Comparison of ENCODE assay signal across 12 cellular contexts in the genomic region with DNA sequence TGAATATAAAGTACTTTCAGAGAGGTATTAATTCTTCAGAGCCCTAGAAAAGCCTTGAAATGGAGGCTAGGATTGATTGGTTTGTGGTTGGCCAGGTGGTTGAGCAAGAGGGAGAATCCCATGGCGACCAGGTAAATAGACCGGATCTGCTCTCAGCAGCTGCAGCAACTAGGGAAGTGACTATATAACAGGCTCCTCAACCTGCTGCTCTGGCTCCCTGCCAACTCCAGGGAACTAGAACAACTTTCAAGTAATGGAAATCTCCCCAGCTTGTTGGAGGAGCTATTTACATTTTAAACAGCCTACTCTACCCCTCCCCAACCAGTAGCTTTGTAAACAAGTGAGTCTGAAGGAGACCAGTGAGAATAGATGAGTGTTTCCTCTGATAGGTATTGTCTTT.
DNase-seq lines count a peak whose midpoint lies in the region; ATAC-seq, FAIRE-seq and TF ChIP-seq lines count a peak whose summit lies in the region.
"Had no signal": no experiment of that assay in that cellular context is flagged by ENCODE, and none has a peak within 500 bp of the region (broad histone marks: within the 10 kb centered on the region; RNA-seq: fewer than 3 reads in every experiment).

No MANE protein-coding gene starts in this region.

- no peak overlapping the region for H4K8ac ChIP-seq in H1 (ENCODE audit: extremely low read depth, insufficient read depth, low read length)

- H4K91ac ChIP-seq in H1 (replicated peaks; ENCODE audit: insufficient read length, low read length) = no peak overlapping the region

- H3K27me3 ChIP-seq in mammary epithelial cell (ENCODE audit: insufficient read depth, low read length) (no peaks in the 10 kb centered on the region), H1 (replicated peaks in 1 of 4; ENCODE audit: control insufficient read depth in 3 of 4, extremely low read depth in 1 of 4, insufficient read depth in 3 of 4, low read length in 3 of 4) (no peaks in the 10 kb centered on the region)

- dilution Hi-C loops in mammary epithelial cell (cut with HindIII; ENCODE audit: low sequenced_read_pairs) = no loop called here

- H2AK5ac ChIP-seq in H1 (ENCODE audit: low read depth, low read length) = no peak overlapping the region

- TF ChIP-seq CTCF in MCF 10A (IDR thresholded peaks at IDR 0.05; ENCODE audit: unreplicated experiment) (no peak), mammary epithelial cell (conservative IDR thresholded peaks at IDR 0.05 in 1 of 2, IDR thresholded peaks at IDR 0.05 in 1 of 2; ENCODE audit: extremely low read depth in 1 of 2, insufficient read depth in 1 of 2, low read depth in 1 of 2, low read length in 2 of 2) (no peak), H1 (IDR thresholded peaks at IDR 0.05; ENCODE audit: control extremely low read depth in 1 of 3, insufficient read depth in 1 of 3, low read depth in 1 of 3, low read length in 3 of 3) (no peak)

- no peak overlapping the region for H3K14ac ChIP-seq in H1 (ENCODE audit: insufficient read length)

- H3K4me3 Mint-ChIP-seq in MCF 10A (ENCODE audit: unreplicated experiment) = no peak overlapping the region
- H3K4me3 Mint-ChIP-seq: central memory CD8-positive, alpha-beta T cell had no signal

- no peak overlapping the region for H2BK15ac ChIP-seq in H1 (ENCODE audit: low read length)

- intact Hi-C loops in MCF 10A (cut with micrococcal nuclease) (no loop called here), mammary epithelial cell (cut with micrococcal nuclease) (no loop called here)

- 0% methylated on average over 2 of the region's 2 CpGs for WGBS in mammary epithelial cell (ENCODE audit: low coverage, missing lambda C conversion rate)
- 10% methylated on average over 2 of the region's 2 CpGs; no CpG with 5 or more reads in 1 of the 2 experiments for WGBS in H1 (ENCODE audit: extremely low coverage in 1 of 2, insufficient coverage in 1 of 2, insufficient read length in 1 of 2, insufficient replicate concordance in 2 of 2, low coverage in 1 of 2, low lambda C conversion rate in 2 of 2, missing lambda C conversion rate in 1 of 2), 2 experiments

- no peak overlapping the region for H2BK12ac ChIP-seq in H1 (ENCODE audit: low read depth, low read length)

- H3K4me1 ChIP-seq in mammary epithelial cell (ENCODE audit: insufficient read depth, low read length) (no peaks in the 10 kb centered on the region), H1 (replicated peaks in 1 of 4; ENCODE audit: control insufficient read depth in 3 of 4, insufficient read depth in 4 of 4, low read length in 3 of 4) (peaks cover 0 to 10% (median 6%) of the 10 kb centered on the region in 4 experiments; a peak in 5 of 7 replicates)

- H3K4me2 ChIP-seq in mammary epithelial cell (ENCODE audit: insufficient read depth, low read depth, low read length) = no peak overlapping the region
- peak overlapping the region; percentile 1 to 47; a peak in 2 of 4 replicates for H3K4me2 ChIP-seq in H1 (ENCODE audit: insufficient read depth in 1 of 2, low read depth in 2 of 2, low read length in 2 of 2)
- H3K4me2 ChIP-seq: SK-N-SH had no signal

- no peaks in the 10 kb centered on the region for H3K27me3 Mint-ChIP-seq in MCF 10A (ENCODE audit: insufficient read depth, unreplicated experiment)
- H3K27me3 Mint-ChIP-seq: central memory CD8-positive, alpha-beta T cell had no signal

- no peaks in the 10 kb centered on the region for H3K4me1 Mint-ChIP-seq in MCF 10A (ENCODE audit: insufficient read depth, unreplicated experiment)
- H3K4me1 Mint-ChIP-seq: central memory CD8-positive, alpha-beta T cell had no signal

- H3K18ac ChIP-seq in H1 (ENCODE audit: extremely low read depth, low read length) = no peak overlapping the region

- H3K9me3 Mint-ChIP-seq in MCF 10A (ENCODE audit: unreplicated experiment) = peaks cover 9% of the 10 kb centered on the region

- H3K23me2 ChIP-seq in H1 (ENCODE audit: low read depth, low read length) = no peaks in the 10 kb centered on the region

- TF ChIP-seq POLR2A in H1 (IDR thresholded peaks at IDR 0.05; ENCODE audit: control extremely low read depth in 1 of 2, low read depth in 2 of 2, low read length in 2 of 2) = no peak

- H3K4ac ChIP-seq in H1 (replicated peaks; ENCODE audit: insufficient read length, low read depth, low read length) = no peak overlapping the region

- no peak overlapping the region for H4K5ac ChIP-seq in H1 (ENCODE audit: insufficient read length, low read depth, low read length)

- POLR2A ChIA-PET in MCF 10A (lab: Yijun Ruan, JAX) = interaction anchor here (0.6 kb wide), 1 partner anchor 1044 kb away, joined by 4 read pairs; no protein-coding TSS in a partner anchor
- POLR2A ChIA-PET in H1 (lab: Charles Lee; ENCODE audit: partially characterized antibody) = no interaction called here

- H2AFZ ChIP-seq in mammary epithelial cell (ENCODE audit: low read depth, low read length) = no peak overlapping the region
- no peak overlapping the region for H2AFZ ChIP-seq in H1 (ENCODE audit: low read length)

- H2BK20ac ChIP-seq in H1 (ENCODE audit: low read length) = no peak overlapping the region

- H3K23ac ChIP-seq in H1 (ENCODE audit: insufficient read length) = no peak overlapping the region

- peak; percentile 10 to 93; a peak in 2 of 3 replicates for TF ChIP-seq EP300 in H1 (IDR thresholded peaks at IDR 0.05; ENCODE audit: borderline replicate concordance in 1 of 2, low read depth in 2 of 2, low read length in 2 of 2)

- in situ Hi-C loops in mammary epithelial cell (cut with MboI; ENCODE audit: low sequenced_read_pairs in 2 of 2) = no loop called here

- H3K9ac ChIP-seq in mammary epithelial cell (ENCODE audit: insufficient read depth, low read length) (no peak overlapping the region), H1 (replicated peaks in 1 of 4; ENCODE audit: extremely low read depth in 1 of 4, low read depth in 3 of 4, low read length in 3 of 4) (no peak overlapping the region)
- H3K9ac ChIP-seq: SK-N-SH had no signal

- H3K27ac ChIP-seq in mammary epithelial cell (ENCODE audit: insufficient read depth, low read depth, low read length) (no peak overlapping the region), H1 (ENCODE audit: low read depth, low read length) (peak overlapping the region; percentile 88)

- no peak for ATAC-seq in GM21576 (IDR thresholded peaks at IDR 0.05; ENCODE audit: unreplicated experiment)
- ATAC-seq: sciatic nerve had no signal

- no peak overlapping the region for H2BK120ac ChIP-seq in H1 (replicated peaks; ENCODE audit: low read depth, low read length)

- CTCF ChIA-PET in MCF 10A (lab: Yijun Ruan, JAX) = interaction anchor here (0.8 kb wide), 2 partner anchors 18 to 29 kb away, joined by 3 read pairs; no protein-coding TSS in a partner anchor
- CTCF ChIA-PET in mammary epithelial cell (lab: Charles Lee; ENCODE audit: low non-redundant PET) = no interaction called here
- CTCF ChIA-PET in H1 (lab: Charles Lee; ENCODE audit: partially characterized antibody) = interaction anchor here (0.8 kb wide), 1 partner anchor 289 kb away, joined by 3 read pairs; no protein-coding TSS in a partner anchor

- no peak overlapping the region for H3K56ac ChIP-seq in H1 (replicated peaks; ENCODE audit: insufficient read length, low read depth, low read length)

- no peaks in the 10 kb centered on the region for H3K36me3 Mint-ChIP-seq in MCF 10A (ENCODE audit: insufficient read depth, unreplicated experiment)

- H3K9me3 ChIP-seq in mammary epithelial cell (replicated peaks; ENCODE audit: insufficient read depth, low read length) = peaks cover 11% of the 10 kb centered on the region
- H3K9me3 ChIP-seq in H1 (ENCODE audit: insufficient read depth in 2 of 2, low read depth in 1 of 2, low read length in 1 of 2) = peaks cover 5 to 7% of the 10 kb centered on the region in 2 experiments; a peak in 2 of 4 replicates
- H3K9me3 ChIP-seq: SK-N-SH had no signal

- H3K4me3 ChIP-seq in mammary epithelial cell (replicated peaks in 1 of 3; ENCODE audit: insufficient read depth in 1 of 3, low read depth in 2 of 3, low read length in 3 of 3) (no peak overlapping the region), H1 (ENCODE audit: extremely low read depth in 1 of 4, insufficient read depth in 2 of 4, low read depth in 3 of 4, low read length in 4 of 4) (no peak overlapping the region)

- H3K79me2 ChIP-seq in mammary epithelial cell (ENCODE audit: insufficient read depth, low read length) (no peaks in the 10 kb centered on the region), H1 (ENCODE audit: control insufficient read depth in 1 of 2, insufficient read depth in 2 of 2, low read length in 2 of 2) (no peaks in the 10 kb centered on the region)

- H3K79me1 ChIP-seq in H1 (ENCODE audit: low read depth, low read length) = no peaks in the 10 kb centered on the region

- H3K27ac Mint-ChIP-seq in MCF 10A (ENCODE audit: low read depth, unreplicated experiment) = no peak overlapping the region

- no peaks in the 10 kb centered on the region for H4K20me1 ChIP-seq in mammary epithelial cell (ENCODE audit: insufficient read depth, low read length)
- no peaks in the 10 kb centered on the region for H4K20me1 ChIP-seq in H1 (replicated peaks in 1 of 2; ENCODE audit: control insufficient read depth in 1 of 2, insufficient read depth in 2 of 2, low read length in 2 of 2)

- TF ChIP-seq RAD21 in H1 (IDR thresholded peaks at IDR 0.05 in 1 of 2, conservative IDR thresholded peaks at IDR 0.05 in 1 of 2; ENCODE audit: low read depth in 2 of 2, low read length in 2 of 2) = peak; percentile 8 to 12; a peak in 2 of 4 replicates

- no TSS peak for BruUV-seq in MCF 10A (replicated peaks; lab: Mats Ljungman, UMichigan)
- no TSS peak for BruUV-seq in mammary epithelial cell (replicated peaks; lab: Mats Ljungman, UMichigan)

- H3K36me3 ChIP-seq in mammary epithelial cell (ENCODE audit: insufficient read depth, low read length) = no peaks in the 10 kb centered on the region
- H3K36me3 ChIP-seq in H1 (ENCODE audit: control insufficient read depth in 2 of 4, insufficient read depth in 4 of 4, low read length in 3 of 4) = no peaks in the 10 kb centered on the region

- DNase-seq in MCF 10A (ENCODE audit: unreplicated experiment) (peak; percentile 48), mammary epithelial cell (no peak), NCI-H2196 treated with DMSO at 0.1 percent for 48 hours (lab: John Stamatoyannopoulos, UW; ENCODE audit: unreplicated experiment) (peak; percentile 63), H1 (ENCODE audit: low read depth in 1 of 2, low spot score in 2 of 2) (peak; percentile 63 to 88), GM03348 (ENCODE audit: low spot score) (no peak), inferior parietal cortex (ENCODE audit: extremely low spot score) (no peak), activated T-cell treated with anti-CD3 and anti-CD28 coated beads for 4 hours (no peak)
- DNase-seq: activated CD4-positive, alpha-beta T cell treated with anti-CD3 and anti-CD28 coated beads for 1 hour; SK-N-SH had no signal

- peak; percentile 95 for FAIRE-seq in H1 (lab: Jason Lieb, UNC)

- 0 out of 2 replicates have a peak overlapping the region, but pooled peaks have one; percentile 54 for H2BK5ac ChIP-seq in H1 (ENCODE audit: low read depth, low read length)

TF ChIP-seq in H1, 55 proteins besides CTCF, POLR2A, EP300 and RAD21 (continues in another document):
- no peak for TF ChIP-seq BRCA1 (IDR thresholded peaks at IDR 0.05; ENCODE audit: low read depth, low read length)

Comparison
In these comparisons a context has a peak if more than half of its experiments do, and no peak if none do; other contexts are left out.
1. DNase-seq: peak in MCF 10A (single experiment), NCI-H2196 treated with DMSO at 0.1 percent for 48 hours (single experiment) and H1 (2 of 2); none in mammary epithelial cell (single experiment), GM03348 (single experiment), inferior parietal cortex (single experiment) and activated T-cell treated with anti-CD3 and anti-CD28 coated beads for 4 hours (single experiment).